8 cellular contexts compared by ENCODE assay signal in genomic region chr16:68369697-68370096, GRCh38. TPM values are rescaled to one million over a fixed set of nuclear protein-coding genes. Genes with fewer than 3 reads are reported as not detected.
DNase-seq lines count a peak whose midpoint lies in the region; ATAC-seq and TF ChIP-seq lines count a peak whose summit lies in the region.

No MANE protein-coding gene starts in this region.

- H2AFZ ChIP-seq in osteoblast (ENCODE audit: low read length): no peak overlapping the region

- H3K36me3 ChIP-seq in osteoblast (ENCODE audit: insufficient read depth, low read length) (no peaks in the 10 kb centered on the region), breast epithelium (no peaks in the 10 kb centered on the region)

- TF ChIP-seq POLR2A in breast epithelium (IDR thresholded peaks at IDR 0.05): no peak

- H3K4me3 ChIP-seq in osteoblast (ENCODE audit: insufficient read depth, low read length) (no peak overlapping the region), breast epithelium (no peak overlapping the region)

- TF ChIP-seq CTCF in osteoblast (IDR thresholded peaks at IDR 0.05; ENCODE audit: extremely low read depth, low read depth, low read length) (no peak), breast epithelium (IDR thresholded peaks at IDR 0.05) (no peak)

- intact Hi-C loops in breast epithelium (cut with DNase I; ENCODE audit: low total_unique reads): no loop called here

- H4K20me1 ChIP-seq in osteoblast (ENCODE audit: insufficient read depth, low read length): no peaks in the 10 kb centered on the region

- H3K9me3 ChIP-seq in osteoblast (ENCODE audit: low read depth, low read length) (no peaks in the 10 kb centered on the region), breast epithelium (no peaks in the 10 kb centered on the region)

- H3K27ac ChIP-seq in osteoblast (ENCODE audit: low read depth, low read length) (no peak overlapping the region), breast epithelium (no peak overlapping the region)

- peak; percentile 66 for ATAC-seq in GM18907 (IDR thresholded peaks at IDR 0.05; ENCODE audit: unreplicated experiment)
- peak; percentile 61 for ATAC-seq in HG02642 (IDR thresholded peaks at IDR 0.05; ENCODE audit: poor library complexity, unreplicated experiment)

- H3K4me2 ChIP-seq in osteoblast (ENCODE audit: insufficient read depth, low read length): no peak overlapping the region

- DNase-seq in SIG-M5 (lab: John Stamatoyannopoulos, UW) (peak; percentile 56), osteoblast (ENCODE audit: insufficient read length, low spot score, missing footprints) (peak; percentile 25), islet precursor cell (no peak), SK-N-DZ (ENCODE audit: low spot score) (no peak), breast epithelium (ENCODE audit: low spot score in 2 of 2) (no peak), DMS79 (lab: John Stamatoyannopoulos, UW) (no peak)

- peaks cover 4% of the 10 kb centered on the region for H3K4me1 ChIP-seq in osteoblast (ENCODE audit: insufficient read depth, low read length)
- H3K4me1 ChIP-seq in breast epithelium: no peaks in the 10 kb centered on the region

- no peaks in the 10 kb centered on the region for H3K79me2 ChIP-seq in osteoblast (ENCODE audit: insufficient read depth, low read length)

- peaks cover 3% of the 10 kb centered on the region for H3K27me3 ChIP-seq in osteoblast (ENCODE audit: insufficient read depth, low read length)
- no peaks in the 10 kb centered on the region for H3K27me3 ChIP-seq in breast epithelium

RNA-seq across cellular contexts. Expression of gene PRMT7, which starts 58.9 kb away (rescaled TPM):
- total RNA-seq in osteoblast (35.4 and 36.9 TPM in 2 replicates), breast epithelium (10 to 100 TPM; 38.4 to 53.4 (median 41.0) TPM)
- polyA plus RNA-seq in SK-N-DZ (2014; cell fraction: cytosol; rRNA removed): 53.7 and 60.6 TPM in 2 replicates
- 116 and 144 TPM in 2 replicates for polyA plus RNA-seq in SK-N-DZ (2014; cell fraction: nucleus; rRNA removed)

RNA-seq across cellular contexts. Expression of gene SLC7A6OS, which starts 59.0 kb away (rescaled TPM):
- total RNA-seq in osteoblast (12.1 and 12.3 TPM in 2 replicates), breast epithelium (10 to 100 TPM; 16.4 to 18.6 (median 16.5) TPM)
- polyA plus RNA-seq in SK-N-DZ (2014; cell fraction: cytosol; rRNA removed): 14.8 and 15.7 TPM in 2 replicates
- 33.2 and 43.1 TPM in 2 replicates for polyA plus RNA-seq in SK-N-DZ (2014; cell fraction: nucleus; rRNA removed)

Comparison
In these comparisons a context has a peak if more than half of its experiments do, and no peak if none do; other contexts are left out.
1. DNase-seq: peak in SIG-M5 (single experiment) and osteoblast (single experiment); none in islet precursor cell (single experiment), SK-N-DZ (single experiment), breast epithelium (0 of 2) and DMS79 (single experiment).